24 cellular contexts compared by ENCODE assay signal in genomic region chr2:69804416-69804815, GRCh38. TPM values are rescaled to one million over a fixed set of nuclear protein-coding genes. Genes with fewer than 3 reads are reported as not detected.
DNase-seq lines count a peak whose midpoint lies in the region; ATAC-seq and TF ChIP-seq lines count a peak whose summit lies in the region.
"Had no signal": no experiment of that assay in that cellular context is flagged by ENCODE, and none has a peak within 500 bp of the region (broad histone marks: within the 10 kb centered on the region; RNA-seq: fewer than 3 reads in every experiment).

No MANE protein-coding gene starts in this region.

- peaks cover 13% of the 10 kb centered on the region for H3K4me1 Mint-ChIP-seq in activated naive CD4-positive, alpha-beta T cell treated with anti-CD3 and anti-CD28 coated beads for 36 hours (ENCODE audit: low read depth)
- H3K4me1 Mint-ChIP-seq in T-cell (peaks cover 15 to 23% (median 18%) of the 10 kb centered on the region in 3 donors), endothelial cell (ENCODE audit: unreplicated experiment) (peaks cover 18% of the 10 kb centered on the region)

- no peaks in the 10 kb centered on the region for H3K27me3 ChIP-seq in gastroesophageal sphincter
- H3K27me3 ChIP-seq: testis, vagina had no signal

- TF ChIP-seq CTCF in endothelial cell (IDR thresholded peaks at IDR 0.05; ENCODE audit: unreplicated experiment) (no peak), gastroesophageal sphincter (IDR thresholded peaks at IDR 0.05) (no peak)

- intact Hi-C loops in activated naive CD4-positive, alpha-beta T cell treated with anti-CD3 and anti-CD28 coated beads for 36 hours (cut with micrococcal nuclease), result no loop called here

- H3K27me3 Mint-ChIP-seq in activated naive CD4-positive, alpha-beta T cell treated with anti-CD3 and anti-CD28 coated beads for 36 hours (ENCODE audit: low read depth), result no peaks in the 10 kb centered on the region
- H3K27me3 Mint-ChIP-seq in T-cell, result peaks cover 0 to 4% of the 10 kb centered on the region in 2 donors
- no peaks in the 10 kb centered on the region for H3K27me3 Mint-ChIP-seq in endothelial cell (ENCODE audit: unreplicated experiment)
- H3K27me3 Mint-ChIP-seq: activated T-cell treated with anti-CD3 and anti-CD28 coated beads, Interleukin-2, amount 50 U/mL, for 24 hours; CD4-positive, alpha-beta T cell had no signal

- ATAC-seq in T-cell (replicated peaks in 1 of 4), result peak in 3 of 4 experiments; percentile 36 to 48 (median 47)
- no peak for ATAC-seq in gastroesophageal sphincter
- ATAC-seq: activated naive CD4-positive, alpha-beta T cell treated with anti-CD3 and anti-CD28 coated beads, Interleukin-2, amount 50 U/mL, for 72 hours; HCT116; naive thymus-derived CD8-positive, alpha-beta T cell; stimulated activated effector memory CD8-positive, alpha-beta T cell treated with anti-CD3 and anti-CD28 coated beads, Interleukin-12 subunit alpha, Interleukin-12 subunit beta, amount 100 ng/mL, for 72 hours had no signal

- peaks cover 0 to 2% (median 0%) of the 10 kb centered on the region in 3 donors for H3K4me1 ChIP-seq in gastroesophageal sphincter
- H3K4me1 ChIP-seq: testis, vagina had no signal

- H3K4me3 Mint-ChIP-seq in activated naive CD4-positive, alpha-beta T cell treated with anti-CD3 and anti-CD28 coated beads for 36 hours, result peak overlapping the region; percentile 37
- peak overlapping the region in 1 of 3 donors; percentile 52 for H3K4me3 Mint-ChIP-seq in T-cell
- peak overlapping the region; percentile 33 for H3K4me3 Mint-ChIP-seq in endothelial cell (ENCODE audit: unreplicated experiment)
- H3K4me3 Mint-ChIP-seq: activated T-cell treated with anti-CD3 and anti-CD28 coated beads, Interleukin-2, amount 50 U/mL, for 24 hours; CD4-positive, alpha-beta T cell; stimulated activated effector memory CD8-positive, alpha-beta T cell treated with anti-CD3 and anti-CD28 coated beads, Interleukin-12 subunit alpha, Interleukin-12 subunit beta, amount 100 ng/mL, for 72 hours had no signal

- TF ChIP-seq POLR2A in gastroesophageal sphincter (IDR thresholded peaks at IDR 0.05), result no peak

- no peak overlapping the region for H3K4me3 ChIP-seq in gastroesophageal sphincter
- H3K4me3 ChIP-seq: SK-N-MC, testis, vagina had no signal

- peak; percentile 25 for DNase-seq in activated naive CD4-positive, alpha-beta T cell treated with anti-CD3 and anti-CD28 coated beads for 36 hours
- no peak for DNase-seq in activated naive CD4-positive, alpha-beta T cell (lab: John Stamatoyannopoulos, UW)
- DNase-seq in T-cell (peak in 2 of 34 experiments; percentile 4), endothelial cell (ENCODE audit: low spot score) (no peak), activated T-cell treated with anti-CD3 and anti-CD28 coated beads for 4 hours (no peak), NCI-H446 treated with DMSO at 0.1 percent for 48 hours (lab: John Stamatoyannopoulos, UW) (no peak), SK-N-DZ (ENCODE audit: low spot score) (no peak)
- DNase-seq: activated T-cell treated with anti-CD3 and anti-CD28 coated beads, Interleukin-2, amount 50 U/mL, for 24 hours; CD4-positive, alpha-beta T cell; effector memory CD4-positive, alpha-beta T cell; kidney glomerular epithelial cell; mammary epithelial cell; naive thymus-derived CD8-positive, alpha-beta T cell; NCI-H1092; NCI-H2029 treated with DMSO at 0.1 percent for 48 hours; NCI-H446; NK-92 treated with Interleukin-12 subunit alpha and Interleukin-12 subunit beta, amount 100 ng/mL, for 24 hours; testis had no signal

- no peaks in the 10 kb centered on the region for H3K9me3 Mint-ChIP-seq in activated naive CD4-positive, alpha-beta T cell treated with anti-CD3 and anti-CD28 coated beads for 36 hours
- H3K9me3 Mint-ChIP-seq in T-cell (no peaks in the 10 kb centered on the region), endothelial cell (ENCODE audit: unreplicated experiment) (no peaks in the 10 kb centered on the region)
- H3K9me3 Mint-ChIP-seq: activated naive CD4-positive, alpha-beta T cell treated with anti-CD3 and anti-CD28 coated beads, Interleukin-2, amount 50 U/mL, for 72 hours; activated T-cell treated with anti-CD3 and anti-CD28 coated beads, Interleukin-2, amount 50 U/mL, for 24 hours; CD4-positive, alpha-beta T cell; naive thymus-derived CD8-positive, alpha-beta T cell; stimulated activated effector memory CD8-positive, alpha-beta T cell treated with anti-CD3 and anti-CD28 coated beads, Interleukin-12 subunit alpha, Interleukin-12 subunit beta, amount 100 ng/mL, for 72 hours had no signal

- H3K27ac Mint-ChIP-seq in activated naive CD4-positive, alpha-beta T cell treated with anti-CD3 and anti-CD28 coated beads for 36 hours, result peak overlapping the region; percentile 48
- peak overlapping the region; percentile 38 to 68 for H3K27ac Mint-ChIP-seq in T-cell
- peak overlapping the region; percentile 65 for H3K27ac Mint-ChIP-seq in endothelial cell (ENCODE audit: unreplicated experiment)
- H3K27ac Mint-ChIP-seq: activated naive CD4-positive, alpha-beta T cell treated with anti-CD3 and anti-CD28 coated beads, Interleukin-2, amount 50 U/mL, for 72 hours; activated T-cell treated with anti-CD3 and anti-CD28 coated beads, Interleukin-2, amount 50 U/mL, for 24 hours; CD4-positive, alpha-beta T cell had no signal

- H3K9me3 ChIP-seq in gastroesophageal sphincter, result no peaks in the 10 kb centered on the region
- H3K9me3 ChIP-seq: testis, vagina had no signal

- TF ChIP-seq EP300 in gastroesophageal sphincter (IDR thresholded peaks at IDR 0.05), result no peak

- H3K36me3 Mint-ChIP-seq in activated naive CD4-positive, alpha-beta T cell treated with anti-CD3 and anti-CD28 coated beads for 36 hours (ENCODE audit: low read depth), result peaks cover 2% of the 10 kb centered on the region
- H3K36me3 Mint-ChIP-seq in T-cell, result peaks cover 25% of the 10 kb centered on the region
- H3K36me3 Mint-ChIP-seq in endothelial cell (ENCODE audit: low read depth, unreplicated experiment), result peaks cover 22% of the 10 kb centered on the region

- H3K27ac ChIP-seq in gastroesophageal sphincter, result no peak overlapping the region
- H3K27ac ChIP-seq: SK-N-MC, testis, vagina had no signal

- 79 to 84% methylated on average over 7 to 9 of the region's 11 CpGs for WGBS in gastroesophageal sphincter (ENCODE audit: low coverage in 1 of 2), 2 donors

- CTCF ChIA-PET in activated naive CD4-positive, alpha-beta T cell treated with anti-CD3 and anti-CD28 coated beads for 36 hours (lab: Charles Lee), result interaction anchor here (0.8 kb wide), 1 partner anchor 80 kb away, joined by 3 read pairs; no protein-coding TSS in a partner anchor
- CTCF ChIA-PET in T-cell (lab: Charles Lee), result interaction anchor here (0.5 to 0.7 kb wide), 4 partner anchors 9 to 368 kb away, joined by 3 to 8 read pairs (median 4); no protein-coding TSS in a partner anchor

- peaks cover 0 to 54% of the 10 kb centered on the region in 2 donors for H3K36me3 ChIP-seq in gastroesophageal sphincter

- POLR2A ChIA-PET in T-cell (lab: Charles Lee), result no interaction called here

RNA-seq across cellular contexts. Expression of gene GMCL1, which starts 25.0 kb away (rescaled TPM):
- 10 to 100 TPM; 15.9 to 19.4 TPM for total RNA-seq in activated naive CD4-positive, alpha-beta T cell treated with anti-CD3 and anti-CD28 coated beads for 36 hours
- total RNA-seq in T-cell (10 to 100 TPM; 25.4 to 32.0 (median 27.8) TPM), endothelial cell (ENCODE audit: unreplicated experiment) (8.6 TPM), gastroesophageal sphincter (10 to 100 TPM; 10.6 to 14.8 (median 13.0) TPM)
- polyA plus RNA-seq in SK-N-DZ (2014; cell fraction: cytosol; rRNA removed), result 8.7 and 11.4 TPM in 2 replicates
- polyA plus RNA-seq in SK-N-DZ (2014; cell fraction: nucleus; rRNA removed), result 7.1 and 8.0 TPM in 2 replicates
